ENCODE assay signal across 8 cellular contexts in genomic region chr6:25041676-25042598, GRCh38.
DNase-seq lines count a peak whose midpoint lies in the region; ATAC-seq and TF ChIP-seq lines count a peak whose summit lies in the region.

No MANE protein-coding gene starts in this region.

- H3K9ac ChIP-seq in Karpas-422 (ENCODE audit: low read length), result peak overlapping the region; percentile 81
- no peak overlapping the region for H3K9ac ChIP-seq in neural progenitor cell

- peaks cover 5% of the 10 kb centered on the region; the same call in 1 of the 2 replicates for H3K9me3 ChIP-seq in Karpas-422 (ENCODE audit: low read length)
- H3K9me3 ChIP-seq in neural progenitor cell (ENCODE audit: low read depth), result no peaks in the 10 kb centered on the region
- H3K9me3 ChIP-seq in prostate gland, result no peaks in the 10 kb centered on the region

- H3K4me3 Mint-ChIP-seq in activated T-helper 17 cell treated with anti-CD3 and anti-CD28 coated beads, Interleukin-2, amount 50 U/mL, for 72 hours, result peak overlapping the region; percentile 97
- peak overlapping the region; percentile 48 for H3K4me3 Mint-ChIP-seq in neural progenitor cell

- H3K9me2 ChIP-seq in Karpas-422 (replicated peaks; ENCODE audit: insufficient read depth, low read length), result no peaks in the 10 kb centered on the region

- no peak for TF ChIP-seq POLR2A in prostate gland (IDR thresholded peaks at IDR 0.05)

- peak overlapping the region; percentile 97 for H3K27ac Mint-ChIP-seq in activated T-helper 17 cell treated with anti-CD3 and anti-CD28 coated beads, Interleukin-2, amount 50 U/mL, for 72 hours
- peak overlapping the region; percentile 80 for H3K27ac Mint-ChIP-seq in neural progenitor cell

- H4K20me1 ChIP-seq in Karpas-422 (ENCODE audit: insufficient read depth, low read depth, low read length) (no peaks in the 10 kb centered on the region), neural progenitor cell (ENCODE audit: low read depth) (no peaks in the 10 kb centered on the region)

- WGBS in prostate gland, result 83% methylated on average over 24 of the region's 24 CpGs

- H3K27ac ChIP-seq in Karpas-422 (ENCODE audit: low read length), result peak overlapping the region; percentile 81
- no peak overlapping the region for H3K27ac ChIP-seq in neural progenitor cell
- no peak overlapping the region for H3K27ac ChIP-seq in prostate gland

- TF ChIP-seq CTCF in neural progenitor cell (IDR thresholded peaks at IDR 0.05) (no peak), prostate gland (IDR thresholded peaks at IDR 0.05) (no peak)

- ATAC-seq in GM19324 (IDR thresholded peaks at IDR 0.05; ENCODE audit: low FRiP score, unreplicated experiment), result peak; percentile 61
- peak; percentile 74 for ATAC-seq in activated T-helper 17 cell treated with anti-CD3 and anti-CD28 coated beads, Interleukin-2, amount 50 U/mL, for 72 hours (replicated peaks)
- ATAC-seq in HG03520 (IDR thresholded peaks at IDR 0.05; ENCODE audit: unreplicated experiment), result no peak

- intact Hi-C loops in prostate gland (cut with DNase I) (no loop called here), posterior cingulate gyrus (cut with DNase I) (no loop called here)

- DNase-seq in Karpas-422 (peak; percentile 86), neural progenitor cell (ENCODE audit: low spot score) (no peak), prostate gland (ENCODE audit: low spot score) (no peak), OCI-M1 (lab: John Stamatoyannopoulos, UW) (no peak), posterior cingulate gyrus (no peak)

- H3K4me3 ChIP-seq in Karpas-422 (ENCODE audit: low read length), result peak overlapping the region; percentile 80
- no peak overlapping the region for H3K4me3 ChIP-seq in neural progenitor cell
- H3K4me3 ChIP-seq in prostate gland, result no peak overlapping the region

- no peaks in the 10 kb centered on the region for H3K9me3 Mint-ChIP-seq in activated T-helper 17 cell treated with anti-CD3 and anti-CD28 coated beads, Interleukin-2, amount 50 U/mL, for 72 hours
- H3K9me3 Mint-ChIP-seq in neural progenitor cell, result no peaks in the 10 kb centered on the region

- peaks cover 31% of the 10 kb centered on the region for H3K4me1 Mint-ChIP-seq in activated T-helper 17 cell treated with anti-CD3 and anti-CD28 coated beads, Interleukin-2, amount 50 U/mL, for 72 hours
- peaks cover 13% of the 10 kb centered on the region for H3K4me1 Mint-ChIP-seq in neural progenitor cell

- H3K27me3 Mint-ChIP-seq in activated T-helper 17 cell treated with anti-CD3 and anti-CD28 coated beads, Interleukin-2, amount 50 U/mL, for 72 hours, result no peaks in the 10 kb centered on the region
- H3K27me3 Mint-ChIP-seq in neural progenitor cell (ENCODE audit: insufficient read depth, low read depth), result peaks cover 4% of the 10 kb centered on the region

- no peaks in the 10 kb centered on the region for H3F3A ChIP-seq in neural progenitor cell (ENCODE audit: low read depth)

- H3K36me3 Mint-ChIP-seq in activated T-helper 17 cell treated with anti-CD3 and anti-CD28 coated beads, Interleukin-2, amount 50 U/mL, for 72 hours (ENCODE audit: low read depth), result peaks cover 46% of the 10 kb centered on the region
- no peaks in the 10 kb centered on the region for H3K36me3 Mint-ChIP-seq in neural progenitor cell

- H3K27me3 ChIP-seq in Karpas-422 (ENCODE audit: low read length) (no peaks in the 10 kb centered on the region), neural progenitor cell (no peaks in the 10 kb centered on the region), prostate gland (replicated peaks; ENCODE audit: insufficient read depth) (no peaks in the 10 kb centered on the region)

- H3K4me2 ChIP-seq in Karpas-422 (ENCODE audit: low read depth, low read length, poor library complexity, severe bottlenecking), result peak overlapping the region; percentile 82
- no peak overlapping the region for H3K4me2 ChIP-seq in neural progenitor cell

- H3K36me3 ChIP-seq in Karpas-422 (ENCODE audit: insufficient read depth, low read length), result peaks cover 14% of the 10 kb centered on the region
- H3K36me3 ChIP-seq in neural progenitor cell, result no peaks in the 10 kb centered on the region
- no peaks in the 10 kb centered on the region for H3K36me3 ChIP-seq in prostate gland

- H3K79me2 ChIP-seq in Karpas-422 (ENCODE audit: low read length) (peaks cover 55% of the 10 kb centered on the region), neural progenitor cell (ENCODE audit: low read depth) (no peaks in the 10 kb centered on the region)

- H2AFZ ChIP-seq in Karpas-422 (ENCODE audit: low read length) (peak overlapping the region; percentile 63), neural progenitor cell (replicated peaks) (peak overlapping the region; percentile 34)

- H3K4me1 ChIP-seq in Karpas-422 (ENCODE audit: low read length), result peaks cover 71% of the 10 kb centered on the region
- no peaks in the 10 kb centered on the region for H3K4me1 ChIP-seq in neural progenitor cell
- no peaks in the 10 kb centered on the region for H3K4me1 ChIP-seq in prostate gland (replicated peaks)
